8 cellular contexts compared by ENCODE assay signal in genomic region chr2:227655454-227655853, GRCh38. TPM values are rescaled to one million over a fixed set of nuclear protein-coding genes. Genes with fewer than 3 reads are reported as not detected.
DNase-seq lines count a peak whose midpoint lies in the region; ATAC-seq and TF ChIP-seq lines count a peak whose summit lies in the region.

No MANE protein-coding gene starts in this region.

- peaks cover 4% of the 10 kb centered on the region for H3K4me1 Mint-ChIP-seq in T-helper 17 cell

- no peaks in the 10 kb centered on the region for H3K9me3 ChIP-seq in heart left ventricle
- H3K9me3 ChIP-seq in left ventricle myocardium inferior (replicated peaks) = no peaks in the 10 kb centered on the region
- no peaks in the 10 kb centered on the region for H3K9me3 ChIP-seq in RWPE2 (ENCODE audit: severe bottlenecking)
- no peaks in the 10 kb centered on the region for H3K9me3 ChIP-seq in aorta (ENCODE audit: control insufficient read depth, low read length)
- H3K9me3 ChIP-seq in T-helper 17 cell (ENCODE audit: control insufficient read depth, low read length, poor library complexity, severe bottlenecking) = no peaks in the 10 kb centered on the region

- H3K27ac ChIP-seq in heart left ventricle (peak overlapping the region in 2 of 12 donors; percentile 20 to 49), left ventricle myocardium inferior (replicated peaks) (no peak overlapping the region), RWPE2 (ENCODE audit: poor library complexity, severe bottlenecking) (no peak overlapping the region), aorta (ENCODE audit: low read depth in 1 of 2, low read length in 2 of 2) (no peak overlapping the region)

- peaks cover 0 to 6% (median 0%) of the 10 kb centered on the region in 12 donors for H3K4me1 ChIP-seq in heart left ventricle
- H3K4me1 ChIP-seq in left ventricle myocardium inferior = no peaks in the 10 kb centered on the region
- H3K4me1 ChIP-seq in RWPE2 (ENCODE audit: insufficient read depth, poor library complexity, severe bottlenecking) = peaks cover 27% of the 10 kb centered on the region
- H3K4me1 ChIP-seq in aorta (ENCODE audit: control insufficient read depth in 1 of 2, insufficient read depth in 2 of 2, low read length in 2 of 2) = no peaks in the 10 kb centered on the region

- TF ChIP-seq CTCF in heart left ventricle (IDR thresholded peaks at IDR 0.05) = no peak
- TF ChIP-seq CTCF in left ventricle myocardium inferior (IDR thresholded peaks at IDR 0.05; ENCODE audit: borderline replicate concordance) = no peak
- TF ChIP-seq CTCF in RWPE2 (IDR thresholded peaks at IDR 0.05; ENCODE audit: poor library complexity, severe bottlenecking) = no peak

- no peaks in the 10 kb centered on the region for H3K36me3 ChIP-seq in heart left ventricle
- H3K36me3 ChIP-seq in left ventricle myocardium inferior = no peaks in the 10 kb centered on the region
- no peaks in the 10 kb centered on the region for H3K36me3 ChIP-seq in RWPE2 (ENCODE audit: low read depth)
- no peaks in the 10 kb centered on the region for H3K36me3 ChIP-seq in aorta (ENCODE audit: control insufficient read depth in 1 of 2, insufficient read depth in 2 of 2, low read length in 1 of 2)

- peaks cover 2% of the 10 kb centered on the region for H3K36me3 Mint-ChIP-seq in T-helper 17 cell (ENCODE audit: low read depth)

- peaks cover 27% of the 10 kb centered on the region for H3K27me3 Mint-ChIP-seq in T-helper 17 cell

- no peak overlapping the region for H3K27ac Mint-ChIP-seq in T-helper 17 cell

- peak in 3 of 4 donors; percentile 67 to 91 (median 85) for ATAC-seq in heart left ventricle
- peak; percentile 82 for ATAC-seq in RWPE2 (ENCODE audit: low read depth)
- ATAC-seq in aorta (ENCODE audit: low FRiP score) = peak; percentile 87
- no peak for ATAC-seq in T-helper 17 cell

- intact Hi-C loops in heart left ventricle (cut with DNase I) = loop anchor here in 7 of 10 donors (5.0 to 10.0 kb wide), 7 partner anchors 107 to 248 kb away; partner anchors contain the start of gene AGFG1 (in 1 of the 7)
- intact Hi-C loops in left ventricle myocardium inferior (cut with micrococcal nuclease) = loop anchor here (5.0 kb wide), 1 partner anchor 112 kb away; no protein-coding TSS in a partner anchor
- intact Hi-C loops in aorta (cut with DNase I) = loop anchor here in 1 of 2 donors (5.0 kb wide), 1 partner anchor 112 kb away; no protein-coding TSS in a partner anchor

- 46 to 67% (median 59%) methylated on average over 1 of the region's 1 CpG for WGBS in heart left ventricle, 4 donors
- WGBS in aorta, 2 donors = 21 to 25% methylated on average over 1 of the region's 1 CpG

- TF ChIP-seq POLR2A in heart left ventricle (IDR thresholded peaks at IDR 0.05) = no peak

- DNase-seq in heart left ventricle (no peak), left ventricle myocardium inferior (no peak), RWPE2 (ENCODE audit: low spot score) (no peak), foreskin melanocyte (peak; percentile 54), aorta (no peak), NCI-H1105 (lab: John Stamatoyannopoulos, UW) (no peak), GF-D8 (lab: John Stamatoyannopoulos, UW) (no peak), T-helper 17 cell (no peak)

- H3K27me3 ChIP-seq in heart left ventricle (no peaks in the 10 kb centered on the region), left ventricle myocardium inferior (ENCODE audit: low read depth) (peaks cover 8% of the 10 kb centered on the region), RWPE2 (ENCODE audit: insufficient read depth, poor library complexity, severe bottlenecking) (no peaks in the 10 kb centered on the region), aorta (ENCODE audit: control insufficient read depth in 1 of 2, insufficient read depth in 2 of 2, low read length in 1 of 2) (no peaks in the 10 kb centered on the region)

- no peak overlapping the region for H3K4me3 Mint-ChIP-seq in T-helper 17 cell

- H3K4me3 ChIP-seq in heart left ventricle (no peak overlapping the region), left ventricle myocardium inferior (no peak overlapping the region), RWPE2 (ENCODE audit: severe bottlenecking) (no peak overlapping the region), aorta (ENCODE audit: low read length in 2 of 2) (no peak overlapping the region)

RNA-seq across cellular contexts. Expression of gene SCYGR5, which starts 11.2 kb away (rescaled TPM):
- total RNA-seq in heart left ventricle = not detected
- not detected for polyA plus RNA-seq in heart left ventricle
- not detected for total RNA-seq in left ventricle myocardium inferior
- total RNA-seq in aorta = not detected
- not detected for polyA plus RNA-seq in aorta
- not detected for total RNA-seq in T-helper 17 cell

RNA-seq across cellular contexts. Expression of gene SCYGR4, which starts 38.2 kb away (rescaled TPM):
- not detected for total RNA-seq in heart left ventricle
- polyA plus RNA-seq in heart left ventricle = not detected
- not detected for total RNA-seq in left ventricle myocardium inferior
- not detected for total RNA-seq in aorta
- polyA plus RNA-seq in aorta = not detected
- total RNA-seq in T-helper 17 cell = under 1 TPM in 1 of 2 donors, not detected in 1; 0.99 TPM

RNA-seq across cellular contexts. Expression of gene SCYGR3, which starts 40.8 kb away (rescaled TPM):
- total RNA-seq in heart left ventricle (not detected), left ventricle myocardium inferior (not detected), aorta (not detected), T-helper 17 cell (not detected)
- polyA plus RNA-seq in heart left ventricle (not detected), aorta (not detected)

RNA-seq across cellular contexts. Expression of gene SCYGR2, which starts 56.8 kb away (rescaled TPM):
- total RNA-seq in heart left ventricle (not detected), left ventricle myocardium inferior (not detected), aorta (not detected), T-helper 17 cell (not detected)
- polyA plus RNA-seq in heart left ventricle (not detected), aorta (not detected)
